Comparison of ENCODE assay signal across 23 cellular contexts in genomic region chr22:29335656-29336055, GRCh38. TPM values are rescaled to one million over a fixed set of nuclear protein-coding genes. Genes with fewer than 3 reads are reported as not detected.
DNase-seq lines count a peak whose midpoint lies in the region; ATAC-seq and TF ChIP-seq lines count a peak whose summit lies in the region.
"Had no signal": no experiment of that assay in that cellular context is flagged by ENCODE, and none has a peak within 500 bp of the region (broad histone marks: within the 10 kb centered on the region; RNA-seq: fewer than 3 reads in every experiment).

No MANE protein-coding gene starts in this region.

- no peak overlapping the region for H2AFZ ChIP-seq in neural progenitor cell (replicated peaks)
- H2AFZ ChIP-seq: GM23338 had no signal

- no peaks in the 10 kb centered on the region for H3K9me3 ChIP-seq in neural progenitor cell (ENCODE audit: low read depth)
- H3K9me3 ChIP-seq: A549 had no signal

- TF ChIP-seq CTCF in C4-2B (conservative IDR thresholded peaks at IDR 0.05) (no peak), neural progenitor cell (IDR thresholded peaks at IDR 0.05) (no peak)

- H3K27ac ChIP-seq in C4-2B (peak overlapping the region; percentile 88), caudate nucleus (ENCODE audit: low read depth, low read length) (peak overlapping the region; percentile 8), neural progenitor cell (no peak overlapping the region)
- H3K27ac ChIP-seq: A549, KMS-11 had no signal

- H3K36me3 ChIP-seq in neural progenitor cell, result no peaks in the 10 kb centered on the region

- no peak for ATAC-seq in stimulated activated naive B cell treated with anti-CD40 and anti-IgM and Interleukin-4, amounts not matched to agents 10 μg/mL and 1 μg/mL and 100 μg/mL, for 72 hours (replicated peaks)
- ATAC-seq in HG03354 (IDR thresholded peaks at IDR 0.05; ENCODE audit: poor library complexity, severe bottlenecking, unreplicated experiment), result no peak
- ATAC-seq: GM23338 had no signal

- H3K9me3 Mint-ChIP-seq in neural progenitor cell, result no peaks in the 10 kb centered on the region
- H3K9me3 Mint-ChIP-seq in stimulated activated naive B cell treated with anti-CD40 and anti-IgM and Interleukin-4, amounts not matched to agents 10 μg/mL and 1 μg/mL and 100 μg/mL, for 72 hours, result no peaks in the 10 kb centered on the region
- H3K9me3 Mint-ChIP-seq: GM23338, IgD-negative memory B cell had no signal

- H3K36me3 Mint-ChIP-seq in neural progenitor cell, result peaks cover 29% of the 10 kb centered on the region
- peaks cover 55 to 85% of the 10 kb centered on the region in 2 donors for H3K36me3 Mint-ChIP-seq in stimulated activated naive B cell treated with anti-CD40 and anti-IgM and Interleukin-4, amounts not matched to agents 10 μg/mL and 1 μg/mL and 100 μg/mL, for 72 hours

- peaks cover 4% of the 10 kb centered on the region for H3K27me3 Mint-ChIP-seq in neural progenitor cell (ENCODE audit: insufficient read depth, low read depth)
- no peaks in the 10 kb centered on the region for H3K27me3 Mint-ChIP-seq in stimulated activated naive B cell treated with anti-CD40 and anti-IgM and Interleukin-4, amounts not matched to agents 10 μg/mL and 1 μg/mL and 100 μg/mL, for 72 hours
- H3K27me3 Mint-ChIP-seq: IgD-negative memory B cell had no signal

- peak overlapping the region; percentile 21 for H3K27ac Mint-ChIP-seq in neural progenitor cell
- peak overlapping the region; percentile 91 for H3K27ac Mint-ChIP-seq in stimulated activated naive B cell treated with anti-CD40 and anti-IgM and Interleukin-4, amounts not matched to agents 10 μg/mL and 1 μg/mL and 100 μg/mL, for 72 hours
- H3K27ac Mint-ChIP-seq: GM23338 had no signal

- no peaks in the 10 kb centered on the region for H3F3A ChIP-seq in neural progenitor cell (ENCODE audit: low read depth)

- H3K4me3 ChIP-seq in neural progenitor cell, result no peak overlapping the region
- H3K4me3 ChIP-seq: A549, GM23338 had no signal

- no peaks in the 10 kb centered on the region for H3K27me3 ChIP-seq in neural progenitor cell

- H3K4me3 Mint-ChIP-seq in neural progenitor cell, result no peak overlapping the region
- peak overlapping the region in 1 of 2 donors; percentile 13 for H3K4me3 Mint-ChIP-seq in stimulated activated naive B cell treated with anti-CD40 and anti-IgM and Interleukin-4, amounts not matched to agents 10 μg/mL and 1 μg/mL and 100 μg/mL, for 72 hours
- H3K4me3 Mint-ChIP-seq: GM23338 had no signal

- no peaks in the 10 kb centered on the region for H3K79me2 ChIP-seq in neural progenitor cell (ENCODE audit: low read depth)

- no peaks in the 10 kb centered on the region for H3K4me1 ChIP-seq in neural progenitor cell

- no peak overlapping the region for H3K4me2 ChIP-seq in neural progenitor cell
- H3K4me2 ChIP-seq: A549, GM23338, KMS-11 had no signal

- DNase-seq in caudate nucleus (lab: John Stamatoyannopoulos, UW) (no peak), neural progenitor cell (ENCODE audit: low spot score) (no peak), cerebellar cortex (ENCODE audit: low spot score) (no peak)
- DNase-seq in stimulated activated naive B cell treated with anti-CD40 and anti-IgM and Interleukin-4, amounts not matched to agents 10 μg/mL and 1 μg/mL and 100 μg/mL, for 72 hours, result no peak
- DNase-seq in stimulated activated CD4-positive, alpha-beta T cell treated with anti-CD3 and anti-CD28 coated beads, Interleukin-15, amount 100 ng/mL, for 24 hours, result no peak
- DNase-seq: AML-193, Calu3, DMS79 treated with DMSO at 0.1 percent for 48 hours, HCEC 1CT, NCI-H1092, NCI-H1417 treated with DMSO at 0.1 percent for 48 hours, NCI-H1694 treated with DMSO at 0.1 percent for 48 hours, NCI-H2081 treated with DMSO at 0.1 percent for 48 hours, NCI-H2171, NCI-H226, NCI-H510A had no signal

- no peak overlapping the region for H3K9ac ChIP-seq in neural progenitor cell
- H3K9ac ChIP-seq: KMS-11 had no signal

- H4K20me1 ChIP-seq in neural progenitor cell (ENCODE audit: low read depth), result no peaks in the 10 kb centered on the region

- peaks cover 2% of the 10 kb centered on the region for H3K4me1 Mint-ChIP-seq in neural progenitor cell
- peaks cover 29 to 33% of the 10 kb centered on the region in 2 donors for H3K4me1 Mint-ChIP-seq in stimulated activated naive B cell treated with anti-CD40 and anti-IgM and Interleukin-4, amounts not matched to agents 10 μg/mL and 1 μg/mL and 100 μg/mL, for 72 hours
- H3K4me1 Mint-ChIP-seq: IgD-negative memory B cell had no signal

RNA-seq across cellular contexts. Expression of gene RASL10A, which starts 20.2 kb away (rescaled TPM):
- 0.09 and 0.26 TPM in 2 replicates for total RNA-seq in neural progenitor cell (ENCODE audit: low replicate concordance)
- total RNA-seq: SK-MEL-5 had no signal

RNA-seq across cellular contexts. Expression of gene GAS2L1, which starts 29.2 kb away (rescaled TPM):
- total RNA-seq in neural progenitor cell (ENCODE audit: low replicate concordance), result 0.95 and 5.1 TPM in 2 replicates

RNA-seq across cellular contexts. Expression of gene AP1B1, which starts 52.7 kb away (rescaled TPM):
- total RNA-seq in neural progenitor cell (ENCODE audit: low replicate concordance), result 34.7 and 57.0 TPM in 2 replicates
